ENCODE assay signal across 22 cellular contexts in genomic region chr4:53605783-53606182, GRCh38. TPM values are rescaled to one million over a fixed set of nuclear protein-coding genes. Genes with fewer than 3 reads are reported as not detected.
"Had no signal": no experiment of that assay in that cellular context is flagged by ENCODE, and none has a peak within 500 bp of the region (broad histone marks: within the 10 kb centered on the region; RNA-seq: fewer than 3 reads in every experiment).

No MANE protein-coding gene starts in this region.

- H3K36me3 Mint-ChIP-seq: mesothelial cell of epicardium; natural killer cell treated with Interleukin-12 subunit alpha and Interleukin-12 subunit beta and Interleukin-15 and Interleukin-18, amount 100 ng/mL, for 72 hours; stimulated activated memory B cell treated with anti-CD40 and anti-IgM and Interleukin-4, amounts not matched to agents 10 μg/mL and 1 μg/mL and 100 μg/mL, for 72 hours had no signal

- H3K9me3 ChIP-seq: lower lobe of right lung, neutrophil, pancreas had no signal

- H3K27ac Mint-ChIP-seq: endodermal cell; mesothelial cell of epicardium; natural killer cell treated with Interleukin-12 subunit alpha and Interleukin-12 subunit beta and Interleukin-15 and Interleukin-18, amount 100 ng/mL, for 72 hours; stimulated activated memory B cell treated with anti-CD40 and anti-IgM and Interleukin-4, amounts not matched to agents 10 μg/mL and 1 μg/mL and 100 μg/mL, for 72 hours had no signal

- H3K9me3 Mint-ChIP-seq: activated T-cell treated with anti-CD3 and anti-CD28 coated beads, Interleukin-2, amount 50 U/mL, for 4 hours had no signal

- H3K4me3 Mint-ChIP-seq: activated T-cell treated with anti-CD3 and anti-CD28 coated beads, Interleukin-2, amount 50 U/mL, for 4 hours; endodermal cell; mesothelial cell of epicardium; natural killer cell treated with Interleukin-12 subunit alpha and Interleukin-12 subunit beta and Interleukin-15 and Interleukin-18, amount 100 ng/mL, for 72 hours; stimulated activated memory B cell treated with anti-CD40 and anti-IgM and Interleukin-4, amounts not matched to agents 10 μg/mL and 1 μg/mL and 100 μg/mL, for 72 hours had no signal

- H3K4me1 Mint-ChIP-seq: endodermal cell had no signal

- H3K4me3 ChIP-seq: cardiac muscle cell, dorsolateral prefrontal cortex, hepatocyte, lower lobe of right lung, pancreas, sigmoid colon, spleen had no signal

- H3K36me3 ChIP-seq: cardiac muscle cell, lower lobe of right lung, neutrophil, pancreas, sigmoid colon, spleen had no signal

- ATAC-seq: activated T-cell treated with anti-CD3 and anti-CD28 coated beads, Interleukin-2, amount 50 U/mL, for 4 hours; left cardiac atrium; lower lobe of right lung; natural killer cell treated with Interleukin-12 subunit alpha and Interleukin-12 subunit beta and Interleukin-15 and Interleukin-18, amount 100 ng/mL, for 72 hours; stimulated activated memory B cell treated with anti-CD40 and anti-IgM and Interleukin-4, amounts not matched to agents 10 μg/mL and 1 μg/mL and 100 μg/mL, for 72 hours had no signal

- DNase-seq: activated CD4-positive, alpha-beta T cell treated with anti-CD3 and anti-CD28 coated beads, Interleukin-2, amount 50 U/mL, for 1 hour; activated CD4-positive, CD25-positive, alpha-beta regulatory T cell treated with anti-CD3 and anti-CD28 coated beads, Interleukin-2, amount 50 U/mL, for 72 hours; activated CD8-positive, alpha-beta memory T cell treated with anti-CD3 and anti-CD28 coated beads, Interleukin-2, amount 50 U/mL, for 4 hours; activated effector memory CD4-positive, alpha-beta T cell treated with Interleukin-2 at 50 U/mL for 16 hours; activated naive CD4-positive, alpha-beta T cell treated with anti-CD3 and anti-CD28 coated beads, Interleukin-2, amount 50 U/mL, for 16 hours; activated T-cell treated with anti-CD3 and anti-CD28 coated beads, Interleukin-2, amount 50 U/mL, for 4 hours; dorsolateral prefrontal cortex; endodermal cell; erythroblast; left cardiac atrium; lower lobe of right lung; pancreas; sigmoid colon; spleen; stimulated activated CD4-positive, alpha-beta T cell treated with anti-CD3 and anti-CD28 coated beads, Interleukin-4, amount 100 ng/mL, for 4 hours had no signal

- H3K4me1 ChIP-seq: lower lobe of right lung, pancreas, sigmoid colon, spleen had no signal

- H3K27me3 ChIP-seq: cardiac muscle cell, hepatocyte, neutrophil, pancreas, sigmoid colon had no signal

RNA-seq across cellular contexts. Expression of gene LNX1, which starts 14.5 kb away (rescaled TPM):
- total RNA-seq: natural killer cell treated with Interleukin-12 subunit alpha and Interleukin-12 subunit beta and Interleukin-15 and Interleukin-18, amount 100 ng/mL, for 72 hours; T-helper 1 cell treated with Interleukin-12 subunit alpha and Interleukin-12 subunit beta and Interleukin-4 antibody, amounts not matched to agents 30 ng/mL and 1 ng/mL, for 36 hours had no signal
